Comparison of ENCODE assay signal across 26 cellular contexts in the genomic region with DNA sequence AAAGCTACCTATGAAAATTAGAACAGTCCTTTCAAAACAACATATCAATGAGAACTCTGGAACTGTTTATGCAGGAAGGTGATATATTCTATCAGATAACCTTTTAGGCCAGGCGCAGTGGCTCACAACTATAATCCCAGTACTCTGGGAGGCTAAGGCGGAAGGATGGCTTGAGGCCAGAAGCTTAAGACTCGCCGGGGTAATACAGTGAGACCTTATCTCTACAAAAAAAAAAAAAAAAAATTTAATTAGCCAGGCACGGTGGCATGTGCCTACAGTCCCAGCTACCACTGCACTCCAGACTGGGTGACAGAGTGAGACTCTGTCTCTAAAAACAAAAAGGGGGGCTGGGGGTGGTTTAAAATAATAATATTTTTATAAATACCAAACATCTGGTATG.
DNase-seq lines count a peak whose midpoint lies in the region; ATAC-seq lines count a peak whose summit lies in the region.
"Had no signal": no experiment of that assay in that cellular context is flagged by ENCODE, and none has a peak within 500 bp of the region (broad histone marks: within the 10 kb centered on the region; RNA-seq: fewer than 3 reads in every experiment).

No MANE protein-coding gene starts in this region.

- H3K9me3 Mint-ChIP-seq in T-helper 2 cell treated with Interferon-gamma antibody and Interleukin-4, amounts not matched to agents 5 μg/mL and 100 μg/mL, for 36 hours: no peaks in the 10 kb centered on the region
- H3K9me3 Mint-ChIP-seq: activated CD8-positive, alpha-beta T cell treated with anti-CD3 and anti-CD28 coated beads for 36 hours; activated naive CD4-positive, alpha-beta T cell treated with anti-CD3 and anti-CD28 coated beads for 36 hours; activated T-helper 1 cell treated with anti-CD3 and anti-CD28 coated beads, Interleukin-12 subunit alpha, Interleukin-12 subunit beta, Interleukin-2, Interleukin-4 antibody, amounts not matched to agents 30 ng/mL and 10 ng/mL and 1 ng/mL, durations not matched to agents 14 hours and 24 hours and 36 hours; brain; CD4-positive, alpha-beta memory T cell had no signal

- H3K36me3 ChIP-seq in MG63: no peaks in the 10 kb centered on the region; the same call in 1 of the 2 replicates
- H3K36me3 ChIP-seq: adrenal gland had no signal

- no peak overlapping the region for H3K27ac Mint-ChIP-seq in T-helper 2 cell treated with Interferon-gamma antibody and Interleukin-4, amounts not matched to agents 5 μg/mL and 100 μg/mL, for 36 hours
- H3K27ac Mint-ChIP-seq: activated CD4-positive, alpha-beta T cell treated with anti-CD3 and anti-CD28 coated beads for 36 hours; activated CD8-positive, alpha-beta T cell treated with anti-CD3 and anti-CD28 coated beads for 36 hours; activated naive CD4-positive, alpha-beta T cell treated with anti-CD3 and anti-CD28 coated beads for 36 hours; activated T-helper 1 cell treated with anti-CD3 and anti-CD28 coated beads, Interleukin-12 subunit alpha, Interleukin-12 subunit beta, Interleukin-2, Interleukin-4 antibody, amounts not matched to agents 30 ng/mL and 10 ng/mL and 1 ng/mL, durations not matched to agents 14 hours and 24 hours and 36 hours; CD4-positive, alpha-beta memory T cell had no signal

- peak; percentile 25 for ATAC-seq in left ventricle myocardium superior
- ATAC-seq in Right ventricle myocardium inferior: no peak
- ATAC-seq in GM18498 (IDR thresholded peaks at IDR 0.05; ENCODE audit: unreplicated experiment): no peak
- ATAC-seq: A549; activated CD4-positive, alpha-beta T cell treated with anti-CD3 and anti-CD28 coated beads for 36 hours; activated CD8-positive, alpha-beta T cell treated with anti-CD3 and anti-CD28 coated beads for 36 hours; GM12878 had no signal

- no peaks in the 10 kb centered on the region for H3K9me3 ChIP-seq in MG63
- H3K9me3 ChIP-seq: A549, adrenal gland had no signal

- H3K36me3 Mint-ChIP-seq in T-helper 2 cell treated with Interferon-gamma antibody and Interleukin-4, amounts not matched to agents 5 μg/mL and 100 μg/mL, for 36 hours (ENCODE audit: low read depth): no peaks in the 10 kb centered on the region
- H3K36me3 Mint-ChIP-seq: CD4-positive, alpha-beta memory T cell had no signal

- no peak for DNase-seq in left ventricle myocardium superior
- DNase-seq in Right ventricle myocardium inferior (ENCODE audit: missing footprints): no peak
- DNase-seq in SK-N-DZ (ENCODE audit: low spot score): peak; percentile 69
- DNase-seq in dermis blood vessel endothelial cell: peak; percentile 2
- no peak for DNase-seq in MG63
- no peak for DNase-seq in T-helper 2 cell treated with Interferon-gamma antibody and Interleukin-4, amounts not matched to agents 5 μg/mL and 100 μg/mL, for 36 hours (ENCODE audit: low spot score)
- no peak for DNase-seq in activated CD4-positive, alpha-beta T cell treated with anti-CD3 and anti-CD28 coated beads for 1 hour
- DNase-seq: activated CD4-positive, alpha-beta T cell treated with anti-CD3 and anti-CD28 coated beads for 36 hours; activated CD8-positive, alpha-beta memory T cell treated with anti-CD3 and anti-CD28 coated beads, Interleukin-2, amount 50 U/mL, for 48 hours; activated CD8-positive, alpha-beta T cell treated with anti-CD3 and anti-CD28 coated beads for 36 hours; activated naive CD4-positive, alpha-beta T cell treated with anti-CD3 and anti-CD28 coated beads for 36 hours; AML-193; CD4-positive, alpha-beta memory T cell; KBM-7; MM.1S; NCI-H1105 treated with DMSO at 0.1 percent for 48 hours; NCI-H2029; NCI-H526 treated with DMSO at 0.1 percent for 48 hours; stimulated activated naive CD4-positive, alpha-beta T cell treated with Interleukin-2 at 50 U/mL for 16 hours had no signal

- H3K27me3 Mint-ChIP-seq in T-helper 2 cell treated with Interferon-gamma antibody and Interleukin-4, amounts not matched to agents 5 μg/mL and 100 μg/mL, for 36 hours (ENCODE audit: low read depth): no peaks in the 10 kb centered on the region
- H3K27me3 Mint-ChIP-seq: activated CD4-positive, alpha-beta T cell treated with anti-CD3 and anti-CD28 coated beads for 36 hours; activated CD8-positive, alpha-beta T cell treated with anti-CD3 and anti-CD28 coated beads for 36 hours; brain; CD4-positive, alpha-beta memory T cell had no signal

- intact Hi-C loops in left ventricle myocardium superior (cut with micrococcal nuclease) (no loop called here), Right ventricle myocardium inferior (cut with DNase I) (no loop called here)

- no peak overlapping the region for H3K4me3 ChIP-seq in MG63
- H3K4me3 ChIP-seq: A549, adrenal gland, GM12878, smooth muscle cell had no signal

- H3K4me1 Mint-ChIP-seq in T-helper 2 cell treated with Interferon-gamma antibody and Interleukin-4, amounts not matched to agents 5 μg/mL and 100 μg/mL, for 36 hours (ENCODE audit: low read depth): peaks cover 2% of the 10 kb centered on the region
- H3K4me1 Mint-ChIP-seq: CD4-positive, alpha-beta memory T cell had no signal

- no peak overlapping the region for H3K4me3 Mint-ChIP-seq in T-helper 2 cell treated with Interferon-gamma antibody and Interleukin-4, amounts not matched to agents 5 μg/mL and 100 μg/mL, for 36 hours
- H3K4me3 Mint-ChIP-seq: activated CD4-positive, alpha-beta T cell treated with anti-CD3 and anti-CD28 coated beads for 36 hours; activated CD8-positive, alpha-beta T cell treated with anti-CD3 and anti-CD28 coated beads for 36 hours; activated naive CD4-positive, alpha-beta T cell treated with anti-CD3 and anti-CD28 coated beads for 36 hours; activated T-helper 1 cell treated with anti-CD3 and anti-CD28 coated beads, Interleukin-12 subunit alpha, Interleukin-12 subunit beta, Interleukin-2, Interleukin-4 antibody, amounts not matched to agents 30 ng/mL and 10 ng/mL and 1 ng/mL, durations not matched to agents 14 hours and 24 hours and 36 hours; brain; CD4-positive, alpha-beta memory T cell had no signal

- no peaks in the 10 kb centered on the region for H3K27me3 ChIP-seq in MG63
- H3K27me3 ChIP-seq: adrenal gland had no signal

Comparison
In these comparisons a context has a peak if more than half of its experiments do, and no peak if none do; other contexts are left out.
1. DNase-seq: peak in SK-N-DZ (single experiment) and dermis blood vessel endothelial cell (single experiment); none in left ventricle myocardium superior (single experiment), Right ventricle myocardium inferior (single experiment), MG63 (single experiment), T-helper 2 cell treated with Interferon-gamma antibody and Interleukin-4, amounts not matched to agents 5 μg/mL and 100 μg/mL, for 36 hours (single experiment) and activated CD4-positive, alpha-beta T cell treated with anti-CD3 and anti-CD28 coated beads for 1 hour (single experiment).